Comparison of ENCODE assay signal across 10 cellular contexts in the genomic region with DNA sequence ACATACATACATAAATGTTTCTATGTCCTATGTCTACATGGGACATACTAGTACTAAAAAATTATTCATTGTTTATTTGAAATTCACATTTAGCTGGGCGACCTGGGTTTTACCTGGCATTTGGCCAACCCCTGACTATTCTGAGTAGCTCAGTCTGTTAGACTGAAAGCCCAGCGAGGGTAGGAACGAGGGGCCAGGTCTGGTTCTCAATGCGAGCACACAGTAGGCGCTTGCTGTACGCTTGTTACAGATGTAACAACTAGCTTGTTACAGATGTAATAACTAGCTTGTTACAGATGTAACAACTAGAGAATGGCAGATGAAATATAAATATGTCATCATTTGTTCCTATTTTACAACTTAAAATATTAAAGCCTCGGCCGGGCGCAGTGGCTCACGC. TPM values are rescaled to one million over a fixed set of nuclear protein-coding genes. Genes with fewer than 3 reads are reported as not detected.
DNase-seq lines count a peak whose midpoint lies in the region; ATAC-seq and TF ChIP-seq lines count a peak whose summit lies in the region.
"Had no signal": no experiment of that assay in that cellular context is flagged by ENCODE, and none has a peak within 500 bp of the region (broad histone marks: within the 10 kb centered on the region; RNA-seq: fewer than 3 reads in every experiment).

No MANE protein-coding gene starts in this region.

- no peak overlapping the region for H2BK120ac ChIP-seq in mesenchymal stem cell (ENCODE audit: low read depth, low read length)

- no peak for TF ChIP-seq EP300 in upper lobe of left lung (IDR thresholded peaks at IDR 0.05)

- H4K8ac ChIP-seq in mesenchymal stem cell (ENCODE audit: low read length), result no peak overlapping the region

- H2BK12ac ChIP-seq in mesenchymal stem cell (ENCODE audit: low read length in 2 of 2), result no peak overlapping the region

- POLR2A ChIA-PET in activated CD8-positive, alpha-beta T cell treated with anti-CD3 and anti-CD28 coated beads for 36 hours (lab: Charles Lee), result interaction anchor here (0.6 to 1.4 kb wide), 4 partner anchors 26 to 130 kb away, joined by 3 to 7 read pairs (median 3); partner anchors contain the start of genes BST2 and DDA1

- TF ChIP-seq CTCF in activated CD8-positive, alpha-beta T cell treated with anti-CD3 and anti-CD28 coated beads for 36 hours (IDR thresholded peaks at IDR 0.05), result no peak
- TF ChIP-seq CTCF in upper lobe of left lung (IDR thresholded peaks at IDR 0.05), result no peak

- H3K9me3 ChIP-seq in mesenchymal stem cell (ENCODE audit: control insufficient read depth, low read length) (no peaks in the 10 kb centered on the region), upper lobe of left lung (no peaks in the 10 kb centered on the region)

- no peak for DNase-seq in stimulated activated naive CD8-positive, alpha-beta T cell treated with anti-CD3 and anti-CD28 coated beads, Interleukin-15, Interleukin-2, amounts not matched to agents 100 U/mL and 50 U/mL, for 24 hours
- no peak for DNase-seq in activated CD8-positive, alpha-beta T cell treated with anti-CD3 and anti-CD28 coated beads for 36 hours
- DNase-seq in mesenchymal stem cell, result no peak
- no peak for DNase-seq in iPS-NIHi11 (ENCODE audit: low spot score)
- no peak for DNase-seq in upper lobe of left lung
- DNase-seq: midbrain, NCI-H510A had no signal

- H3K23ac ChIP-seq in mesenchymal stem cell (ENCODE audit: low read length in 2 of 2), result no peak overlapping the region

- H3K27ac ChIP-seq in mesenchymal stem cell (ENCODE audit: low read length, poor library complexity, severe bottlenecking), result no peak overlapping the region
- H3K27ac ChIP-seq in upper lobe of left lung, result peak overlapping the region in 1 of 4 donors; percentile 69

- no peak overlapping the region for H2AK5ac ChIP-seq in mesenchymal stem cell (ENCODE audit: low read length, severe bottlenecking)

- H3K18ac ChIP-seq in mesenchymal stem cell (ENCODE audit: low read depth in 1 of 2, low read length in 2 of 2), result no peak overlapping the region

- peaks cover 41% of the 10 kb centered on the region for H3K4me1 Mint-ChIP-seq in stimulated activated naive CD8-positive, alpha-beta T cell treated with anti-CD3 and anti-CD28 coated beads, Interleukin-15, Interleukin-2, amounts not matched to agents 100 ng/mL and 50 ng/mL, for 24 hours (ENCODE audit: low read depth)
- H3K4me1 Mint-ChIP-seq in activated CD8-positive, alpha-beta T cell treated with anti-CD3 and anti-CD28 coated beads for 36 hours (ENCODE audit: low read depth), result peaks cover 37% of the 10 kb centered on the region

- 92% methylated on average over 7 of the region's 10 CpGs for WGBS in mesenchymal stem cell
- 68 to 72% methylated on average over 10 of the region's 10 CpGs for WGBS in upper lobe of left lung, 2 donors

- H3K9ac ChIP-seq in mesenchymal stem cell (ENCODE audit: low read length), result peak overlapping the region; percentile 78

- H4K91ac ChIP-seq in mesenchymal stem cell (ENCODE audit: low read length), result no peak overlapping the region

- H2BK15ac ChIP-seq in mesenchymal stem cell (ENCODE audit: low read depth, poor library complexity, severe bottlenecking), result no peak overlapping the region

- no peak overlapping the region for H3K4ac ChIP-seq in mesenchymal stem cell (ENCODE audit: low read depth in 1 of 2, low read length in 2 of 2)

- no peak overlapping the region for H3K27ac Mint-ChIP-seq in stimulated activated naive CD8-positive, alpha-beta T cell treated with anti-CD3 and anti-CD28 coated beads, Interleukin-15, Interleukin-2, amounts not matched to agents 100 ng/mL and 50 ng/mL, for 24 hours
- H3K27ac Mint-ChIP-seq in activated CD8-positive, alpha-beta T cell treated with anti-CD3 and anti-CD28 coated beads for 36 hours, result no peak overlapping the region

- H2AFZ ChIP-seq in mesenchymal stem cell (ENCODE audit: low read depth, low read length), result no peak overlapping the region

- no peak for ATAC-seq in stimulated activated naive CD8-positive, alpha-beta T cell treated with anti-CD3 and anti-CD28 coated beads, Interleukin-15, Interleukin-2, amounts not matched to agents 100 U/mL and 50 U/mL, for 24 hours
- no peak for ATAC-seq in activated CD8-positive, alpha-beta T cell treated with anti-CD3 and anti-CD28 coated beads for 36 hours
- ATAC-seq in GM19467 (IDR thresholded peaks at IDR 0.05; ENCODE audit: unreplicated experiment) (no peak), upper lobe of left lung (ENCODE audit: low FRiP score in 2 of 2) (no peak)
- no peak for ATAC-seq in activated CD4-positive, CD25-positive, alpha-beta regulatory T cell treated with anti-CD3 and anti-CD28 coated beads, Interleukin-2, amount 50 U/mL, for 24 hours

- peaks cover 6% of the 10 kb centered on the region for H3K36me3 Mint-ChIP-seq in stimulated activated naive CD8-positive, alpha-beta T cell treated with anti-CD3 and anti-CD28 coated beads, Interleukin-15, Interleukin-2, amounts not matched to agents 100 ng/mL and 50 ng/mL, for 24 hours (ENCODE audit: low read depth)
- H3K36me3 Mint-ChIP-seq in activated CD8-positive, alpha-beta T cell treated with anti-CD3 and anti-CD28 coated beads for 36 hours (ENCODE audit: low read depth), result peaks cover 7% of the 10 kb centered on the region

- H3K27me3 ChIP-seq in mesenchymal stem cell (ENCODE audit: control insufficient read depth in 1 of 2, insufficient read depth in 1 of 2, low read length in 2 of 2) (no peaks in the 10 kb centered on the region), upper lobe of left lung (no peaks in the 10 kb centered on the region)

- no peak overlapping the region for H2BK5ac ChIP-seq in mesenchymal stem cell (ENCODE audit: low read depth, low read length, poor library complexity, severe bottlenecking)

- no peak for TF ChIP-seq POLR2A in upper lobe of left lung (IDR thresholded peaks at IDR 0.05)

- H3K4me2 ChIP-seq in mesenchymal stem cell (ENCODE audit: low read length, poor library complexity, severe bottlenecking), result no peak overlapping the region

- H3K27me3 Mint-ChIP-seq in stimulated activated naive CD8-positive, alpha-beta T cell treated with anti-CD3 and anti-CD28 coated beads, Interleukin-15, Interleukin-2, amounts not matched to agents 100 ng/mL and 50 ng/mL, for 24 hours, result no peaks in the 10 kb centered on the region
- no peaks in the 10 kb centered on the region for H3K27me3 Mint-ChIP-seq in activated CD8-positive, alpha-beta T cell treated with anti-CD3 and anti-CD28 coated beads for 36 hours

- H3K14ac ChIP-seq in mesenchymal stem cell (ENCODE audit: low read length in 2 of 2), result no peak overlapping the region

- H3K9me3 Mint-ChIP-seq in stimulated activated naive CD8-positive, alpha-beta T cell treated with anti-CD3 and anti-CD28 coated beads, Interleukin-15, Interleukin-2, amounts not matched to agents 100 ng/mL and 50 ng/mL, for 24 hours, result no peaks in the 10 kb centered on the region
- H3K9me3 Mint-ChIP-seq in activated CD8-positive, alpha-beta T cell treated with anti-CD3 and anti-CD28 coated beads for 36 hours, result no peaks in the 10 kb centered on the region

- H3K79me1 ChIP-seq in mesenchymal stem cell (replicated peaks; ENCODE audit: low read length, poor library complexity, severe bottlenecking), result peaks cover 19% of the 10 kb centered on the region

- intact Hi-C loops in activated CD8-positive, alpha-beta T cell treated with anti-CD3 and anti-CD28 coated beads for 36 hours (cut with micrococcal nuclease), result no loop called here

- H3K4me3 Mint-ChIP-seq in stimulated activated naive CD8-positive, alpha-beta T cell treated with anti-CD3 and anti-CD28 coated beads, Interleukin-15, Interleukin-2, amounts not matched to agents 100 ng/mL and 50 ng/mL, for 24 hours, result peak overlapping the region; percentile 50
- H3K4me3 Mint-ChIP-seq in activated CD8-positive, alpha-beta T cell treated with anti-CD3 and anti-CD28 coated beads for 36 hours, result peak overlapping the region; percentile 47

- H3K4me3 ChIP-seq in mesenchymal stem cell (ENCODE audit: insufficient read depth in 1 of 2, low read depth in 1 of 2, low read length in 2 of 2) (peak overlapping the region in 1 of 2 experiments; percentile 88), upper lobe of left lung (peak overlapping the region in 1 of 4 donors; percentile 91)

- H3K36me3 ChIP-seq in mesenchymal stem cell (ENCODE audit: control insufficient read depth in 1 of 2, insufficient read depth in 2 of 2, low read depth in 1 of 2, low read length in 2 of 2), result peaks cover 9 to 34% of the 10 kb centered on the region in 2 experiments
- no peaks in the 10 kb centered on the region for H3K36me3 ChIP-seq in upper lobe of left lung

- CTCF ChIA-PET in activated CD8-positive, alpha-beta T cell treated with anti-CD3 and anti-CD28 coated beads for 36 hours (lab: Charles Lee), result interaction anchor here (0.8 to 2.2 kb wide), 6 partner anchors 10 to 56 kb away, joined by 3 to 8 read pairs (median 4); partner anchors contain the start of gene DDA1

- H3K4me1 ChIP-seq in mesenchymal stem cell (ENCODE audit: control insufficient read depth, insufficient read depth, low read depth, low read length), result peaks cover 28% of the 10 kb centered on the region
- peaks cover 29 to 52% (median 35%) of the 10 kb centered on the region in 4 donors for H3K4me1 ChIP-seq in upper lobe of left lung

RNA-seq across cellular contexts. Expression of gene ANO8, which starts 0.9 kb away (rescaled TPM):
- 1 to 10 TPM; 5.4 TPM for total RNA-seq in activated CD8-positive, alpha-beta T cell treated with anti-CD3 and anti-CD28 coated beads for 36 hours
- polyA plus RNA-seq in mesenchymal stem cell (2013, experiment 1 of 2), result 5.5 TPM
- 5.3 TPM for polyA plus RNA-seq in mesenchymal stem cell (2013, experiment 2 of 2)
- total RNA-seq in upper lobe of left lung, result 10 to 100 TPM in 4 of 6 donors, 1 to 10 TPM in 2; 9.0 to 45.1 (median 16.4) TPM

RNA-seq across cellular contexts. Expression of gene GTPBP3, which starts 1.8 kb away (rescaled TPM):
- total RNA-seq in activated CD8-positive, alpha-beta T cell treated with anti-CD3 and anti-CD28 coated beads for 36 hours, result 10 to 100 TPM; 43.8 to 45.4 TPM
- polyA plus RNA-seq in mesenchymal stem cell (2013, experiment 1 of 2), result 8.4 TPM
- 8.6 TPM for polyA plus RNA-seq in mesenchymal stem cell (2013, experiment 2 of 2)
- 10 to 100 TPM; 14.9 to 95.3 (median 26.4) TPM for total RNA-seq in upper lobe of left lung

RNA-seq across cellular contexts. Expression of gene DDA1, which starts 26.2 kb away (rescaled TPM):
- 10 to 100 TPM; 25.4 to 33.2 TPM for total RNA-seq in activated CD8-positive, alpha-beta T cell treated with anti-CD3 and anti-CD28 coated beads for 36 hours
- polyA plus RNA-seq in mesenchymal stem cell (2013, experiment 1 of 2), result 151 TPM
- polyA plus RNA-seq in mesenchymal stem cell (2013, experiment 2 of 2), result 152 TPM
- 10 to 100 TPM; 11.5 to 42.8 (median 28.4) TPM for total RNA-seq in upper lobe of left lung

RNA-seq across cellular contexts. Expression of gene MRPL34, which starts 29.9 kb away (rescaled TPM):
- 100 to 1,000 TPM; 101 to 107 TPM for total RNA-seq in activated CD8-positive, alpha-beta T cell treated with anti-CD3 and anti-CD28 coated beads for 36 hours
- polyA plus RNA-seq in mesenchymal stem cell (2013, experiment 1 of 2), result 81.3 TPM
- 83.5 TPM for polyA plus RNA-seq in mesenchymal stem cell (2013, experiment 2 of 2)
- 100 to 1,000 TPM in 5 of 6 donors, 10 to 100 TPM in 1; 98.3 to 176 (median 122) TPM for total RNA-seq in upper lobe of left lung

RNA-seq across cellular contexts. Expression of gene ABHD8, which starts 32.4 kb away (rescaled TPM):
- total RNA-seq in activated CD8-positive, alpha-beta T cell treated with anti-CD3 and anti-CD28 coated beads for 36 hours, result 1 to 10 TPM; 5.0 to 6.0 TPM
- 5.3 TPM for polyA plus RNA-seq in mesenchymal stem cell (2013, experiment 1 of 2)
- polyA plus RNA-seq in mesenchymal stem cell (2013, experiment 2 of 2), result 5.1 TPM
- total RNA-seq in upper lobe of left lung, result 10 to 100 TPM; 19.7 to 23.4 (median 21.2) TPM
